Comparison of ENCODE assay signal across 12 cellular contexts in genomic region chr20:43669332-43669731, GRCh38. TPM values are rescaled to one million over a fixed set of nuclear protein-coding genes. Genes with fewer than 3 reads are reported as not detected.
DNase-seq lines count a peak whose midpoint lies in the region; ATAC-seq and TF ChIP-seq lines count a peak whose summit lies in the region.
"Had no signal": no experiment of that assay in that cellular context is flagged by ENCODE, and none has a peak within 500 bp of the region (broad histone marks: within the 10 kb centered on the region; RNA-seq: fewer than 3 reads in every experiment).

No MANE protein-coding gene starts in this region.

- POLR2A ChIA-PET in activated B cell treated with CpG ODN at 0.5 μM for 24 hours (lab: Charles Lee) = interaction anchor here (10.1 kb wide), 1 partner anchor 11 kb away, joined by 287 read pairs; no protein-coding TSS in a partner anchor

- H3K4me3 Mint-ChIP-seq in activated B cell treated with CpG ODN at 0.5 μM for 24 hours = peak overlapping the region; percentile 13
- H3K4me3 Mint-ChIP-seq: activated naive CD4-positive, alpha-beta T cell treated with anti-CD3 and anti-CD28 coated beads, Interleukin-2, amount 50 U/mL, for 24 hours had no signal

- TF ChIP-seq CTCF in KMS-11 (conservative IDR thresholded peaks at IDR 0.05; ENCODE audit: low read depth, low read length) = no peak
- TF ChIP-seq CTCF in activated B cell treated with CpG ODN at 0.5 μM for 24 hours (IDR thresholded peaks at IDR 0.05) = no peak
- no peak for TF ChIP-seq CTCF in liver (IDR thresholded peaks at IDR 0.05; ENCODE audit: low read depth, low read length, missing input control)

- peak overlapping the region; percentile 92 for H3K27ac Mint-ChIP-seq in activated B cell treated with CpG ODN at 0.5 μM for 24 hours
- H3K27ac Mint-ChIP-seq: activated naive CD4-positive, alpha-beta T cell treated with anti-CD3 and anti-CD28 coated beads, Interleukin-2, amount 50 U/mL, for 24 hours had no signal

- CTCF ChIA-PET in activated B cell treated with CpG ODN at 0.5 μM for 24 hours (lab: Charles Lee) = no interaction called here

- peak; percentile 82 for DNase-seq in Daoy (ENCODE audit: low read depth)
- no peak for DNase-seq in activated B cell treated with CpG ODN at 0.5 μM for 24 hours
- no peak for DNase-seq in NCI-H524 treated with DMSO at 0.1 percent for 48 hours (lab: John Stamatoyannopoulos, UW)
- DNase-seq in KG1 (lab: John Stamatoyannopoulos, UW) = no peak
- DNase-seq: activated CD4-positive, CD25-positive, alpha-beta regulatory T cell; NCI-H774 had no signal

- H4K20me1 ChIP-seq in KMS-11 (ENCODE audit: insufficient read depth) = no peaks in the 10 kb centered on the region

- H3K4me3 ChIP-seq in KMS-11 (IDR thresholded peaks at IDR 0.05; ENCODE audit: insufficient read depth, low read depth, low read length) (no peak overlapping the region), liver (ENCODE audit: low read depth in 1 of 3, low read length in 3 of 3) (no peak overlapping the region)

- H3K9ac ChIP-seq in KMS-11 (peak overlapping the region; percentile 7; the same call in 1 of the 2 replicates), liver (ENCODE audit: low read depth in 1 of 2, low read length in 2 of 2) (no peak overlapping the region)

- H3K36me3 ChIP-seq in KMS-11 (ENCODE audit: insufficient read depth) (peaks cover 12% of the 10 kb centered on the region; the same call in 1 of the 2 replicates), liver (ENCODE audit: control insufficient read depth in 4 of 4, insufficient read depth in 3 of 4, low read depth in 1 of 4, low read length in 3 of 4) (no peaks in the 10 kb centered on the region)

- peaks cover 50% of the 10 kb centered on the region for H3K4me1 Mint-ChIP-seq in activated B cell treated with CpG ODN at 0.5 μM for 24 hours

- peaks cover 72% of the 10 kb centered on the region for H3K79me2 ChIP-seq in KMS-11 (ENCODE audit: insufficient read depth, low read depth)

- no peaks in the 10 kb centered on the region for H3K9me3 Mint-ChIP-seq in activated B cell treated with CpG ODN at 0.5 μM for 24 hours
- H3K9me3 Mint-ChIP-seq: activated naive CD4-positive, alpha-beta T cell treated with anti-CD3 and anti-CD28 coated beads, Interleukin-2, amount 50 U/mL, for 24 hours had no signal

- no peaks in the 10 kb centered on the region for H3K27me3 ChIP-seq in KMS-11 (ENCODE audit: insufficient read depth, low read depth)
- H3K27me3 ChIP-seq in liver (ENCODE audit: control insufficient read depth in 4 of 4, insufficient read depth in 4 of 4, low read length in 3 of 4) = no peaks in the 10 kb centered on the region

- H3K27me3 Mint-ChIP-seq in activated B cell treated with CpG ODN at 0.5 μM for 24 hours = no peaks in the 10 kb centered on the region

- no peak overlapping the region for H2AFZ ChIP-seq in KMS-11 (ENCODE audit: low read depth)

- H3K36me3 Mint-ChIP-seq in activated B cell treated with CpG ODN at 0.5 μM for 24 hours (ENCODE audit: low read depth) = peaks cover 33% of the 10 kb centered on the region

- H3K4me1 ChIP-seq in KMS-11 (ENCODE audit: low read depth, poor library complexity, severe bottlenecking) = peaks cover 29% of the 10 kb centered on the region
- peaks cover 0 to 11% (median 6%) of the 10 kb centered on the region in 4 donors for H3K4me1 ChIP-seq in liver (ENCODE audit: control insufficient read depth in 4 of 4, insufficient read depth in 4 of 4, low read length in 3 of 4)

- intact Hi-C loops in activated B cell treated with CpG ODN at 0.5 μM for 24 hours (cut with micrococcal nuclease) = loop anchor here (5.0 kb wide), 1 partner anchor 543 kb away; the partner anchor contains the start of gene OSER1

- ATAC-seq in activated B cell treated with CpG ODN at 0.5 μM for 24 hours (ENCODE audit: low read depth) = no peak
- no peak for ATAC-seq in GM18502 (IDR thresholded peaks at IDR 0.05; ENCODE audit: poor library complexity, unreplicated experiment)
- no peak for ATAC-seq in HG02870 (IDR thresholded peaks at IDR 0.05; ENCODE audit: unreplicated experiment)

- H3K27ac ChIP-seq in KMS-11 (no peak overlapping the region; the same call in 1 of the 2 replicates), liver (ENCODE audit: low read depth in 1 of 2, low read length in 2 of 2) (no peak overlapping the region)
- H3K27ac ChIP-seq: neutrophil had no signal

- peak; percentile 8 to 12 for TF ChIP-seq RAD21 in liver (IDR thresholded peaks at IDR 0.05)

- peak overlapping the region; percentile 76; the same call in 1 of the 2 replicates for H3K4me2 ChIP-seq in KMS-11

- H3K9me3 ChIP-seq in liver (ENCODE audit: control insufficient read depth in 4 of 4, low read length in 3 of 4) = no peaks in the 10 kb centered on the region
- H3K9me3 ChIP-seq: neutrophil had no signal

- WGBS in liver = 49% methylated on average over 3 of the region's 3 CpGs

TF ChIP-seq in liver, 16 proteins besides CTCF, POLR2A, EP300 and RAD21:
- TF ChIP-seq HNF4A (conservative IDR thresholded peaks at IDR 0.05) (peak; percentile 67 to 88), JUND (IDR thresholded peaks at IDR 0.05) (peak; percentile 39 to 91), SP1 (IDR thresholded peaks at IDR 0.05) (peak; percentile 33), TAF1 (conservative IDR thresholded peaks at IDR 0.05) (no peak), GABPA (IDR thresholded peaks at IDR 0.05 in 1 of 2, conservative IDR thresholded peaks at IDR 0.05 in 1 of 2) (no peak), REST (IDR thresholded peaks at IDR 0.05) (no peak), NR2F2 (IDR thresholded peaks at IDR 0.05) (no peak), RXRA (IDR thresholded peaks at IDR 0.05) (peak; percentile 35 to 83)

RNA-seq across cellular contexts. Expression of gene MYBL2, which starts 2.4 kb away (rescaled TPM):
- 30.0 and 48.8 TPM in 2 replicates for total RNA-seq in Daoy (2014; rRNA removed; shearing (Covaris generic))
- total RNA-seq in activated B cell treated with CpG ODN at 0.5 μM for 24 hours (99.5 and 102 TPM in 2 replicates), liver (10 to 100 TPM in 1 of 2 donors, not detected in 1; 30.9 TPM)
- polyA plus RNA-seq in liver = 1 to 10 TPM; 1.6 to 1.9 TPM

RNA-seq across cellular contexts. Expression of gene GTSF1L, which starts 57.5 kb away (rescaled TPM):
- not detected in 2 replicates for total RNA-seq in Daoy (2014; rRNA removed; shearing (Covaris generic))
- total RNA-seq in activated B cell treated with CpG ODN at 0.5 μM for 24 hours (0.34 and 1.3 TPM in 2 replicates), liver (not detected)
- polyA plus RNA-seq in liver = not detected
